ENCODE assay signal across 8 cellular contexts in genomic region chr3:183591881-183592521, GRCh38. TPM values are rescaled to one million over a fixed set of nuclear protein-coding genes. Genes with fewer than 3 reads are reported as not detected.
A peak's percentile ranks its signal among the peaks of the same experiment; 100 is the strongest.
DNase-seq lines count a peak whose midpoint lies in the region; ATAC-seq and TF ChIP-seq lines count a peak whose summit lies in the region.

No MANE protein-coding gene starts in this region.

- H3K27ac Mint-ChIP-seq in activated CD4-positive, alpha-beta T cell treated with anti-CD3 and anti-CD28 coated beads for 36 hours: peak overlapping the region; percentile 75
- peak overlapping the region; percentile 4 to 17 for H3K27ac Mint-ChIP-seq in effector memory CD8-positive, alpha-beta T cell

- no peak for TF ChIP-seq CTCF in omental fat pad (IDR thresholded peaks at IDR 0.05)

- in situ Hi-C loops in HAP-1 (cut with MboI; ENCODE audit: low sequenced_read_pairs): no loop called here

- H3K4me1 ChIP-seq in HAP-1: peaks cover 8% of the 10 kb centered on the region

- CTCF ChIA-PET in activated CD4-positive, alpha-beta T cell treated with anti-CD3 and anti-CD28 coated beads for 36 hours (lab: Charles Lee): interaction anchor here (0.8 to 2.3 kb wide), 12 partner anchors 11 to 339 kb away, joined by 3 to 8 read pairs (median 4); partner anchors contain the start of gene B3GNT5

- H3K4me3 Mint-ChIP-seq in activated CD4-positive, alpha-beta T cell treated with anti-CD3 and anti-CD28 coated beads for 36 hours: no peak overlapping the region
- H3K4me3 Mint-ChIP-seq in effector memory CD8-positive, alpha-beta T cell: peak overlapping the region in 1 of 2 donors; percentile 49

- H3K36me3 Mint-ChIP-seq in activated CD4-positive, alpha-beta T cell treated with anti-CD3 and anti-CD28 coated beads for 36 hours (ENCODE audit: low read depth): peaks cover 1% of the 10 kb centered on the region
- H3K36me3 Mint-ChIP-seq in effector memory CD8-positive, alpha-beta T cell (ENCODE audit: insufficient read depth): peaks cover 3% of the 10 kb centered on the region

- H3K9me3 ChIP-seq in HAP-1: no peaks in the 10 kb centered on the region

- POLR2A ChIA-PET in activated CD4-positive, alpha-beta T cell treated with anti-CD3 and anti-CD28 coated beads for 36 hours (lab: Charles Lee): no interaction called here

- peaks cover 42% of the 10 kb centered on the region for H3K4me1 Mint-ChIP-seq in activated CD4-positive, alpha-beta T cell treated with anti-CD3 and anti-CD28 coated beads for 36 hours
- H3K4me1 Mint-ChIP-seq in effector memory CD8-positive, alpha-beta T cell (ENCODE audit: low read depth in 2 of 2): peaks cover 10 to 12% of the 10 kb centered on the region in 2 donors

- intact Hi-C loops in activated CD4-positive, alpha-beta T cell treated with anti-CD3 and anti-CD28 coated beads for 36 hours (cut with DNase I, micrococcal nuclease): loop anchor here (1.0 to 2.0 kb wide), 3 partner anchors 35 to 123 kb away; partner anchors contain the start of gene KLHL6 (in 1 of the 2)

- DNase-seq in activated CD4-positive, alpha-beta T cell treated with anti-CD3 and anti-CD28 coated beads for 36 hours: no peak
- DNase-seq in activated CD4-positive, alpha-beta T cell treated with anti-CD3 and anti-CD28 coated beads, Interleukin-2, amount 50 U/mL, for 48 hours: no peak
- DNase-seq in HAP-1 (ENCODE audit: low spot score in 2 of 2): peak; percentile 20 to 43
- DNase-seq in MV-4-11 (lab: John Stamatoyannopoulos, UW): peak; percentile 94
- DNase-seq in effector memory CD8-positive, alpha-beta T cell: no peak
- DNase-seq in activated CD4-positive, CD25-positive, alpha-beta regulatory T cell (lab: John Stamatoyannopoulos, UW): no peak
- DNase-seq in omental fat pad (ENCODE audit: low spot score): no peak
- no peak for DNase-seq in stimulated activated CD4-positive, alpha-beta T cell treated with anti-CD3 and anti-CD28 coated beads, Interleukin-2, amount 100 ng/mL, for 48 hours

- peaks cover 7% of the 10 kb centered on the region for H3K9me3 Mint-ChIP-seq in activated CD4-positive, alpha-beta T cell treated with anti-CD3 and anti-CD28 coated beads for 36 hours (ENCODE audit: low read depth)
- H3K9me3 Mint-ChIP-seq in effector memory CD8-positive, alpha-beta T cell: no peaks in the 10 kb centered on the region

- ATAC-seq in activated CD4-positive, alpha-beta T cell treated with anti-CD3 and anti-CD28 coated beads for 36 hours: peak; percentile 48
- ATAC-seq in effector memory CD8-positive, alpha-beta T cell (replicated peaks): peak; percentile 44
- no peak for ATAC-seq in omental fat pad (ENCODE audit: low FRiP score)

- no peak overlapping the region for H3K4me3 ChIP-seq in HAP-1

- H3K27me3 ChIP-seq in HAP-1 (ENCODE audit: low read depth): no peaks in the 10 kb centered on the region

- no peaks in the 10 kb centered on the region for H3K27me3 Mint-ChIP-seq in activated CD4-positive, alpha-beta T cell treated with anti-CD3 and anti-CD28 coated beads for 36 hours
- H3K27me3 Mint-ChIP-seq in effector memory CD8-positive, alpha-beta T cell: peaks cover 7 to 8% of the 10 kb centered on the region in 2 donors

- no peaks in the 10 kb centered on the region for H3K36me3 ChIP-seq in HAP-1 (replicated peaks)

RNA-seq across cellular contexts. Expression of gene KLHL6, which starts 36.5 kb away (rescaled TPM):
- total RNA-seq in activated CD4-positive, alpha-beta T cell treated with anti-CD3 and anti-CD28 coated beads for 36 hours: 10 to 100 TPM; 62.8 to 64.7 TPM
- total RNA-seq in omental fat pad: 10 to 100 TPM in 1 of 4 donors, 1 to 10 TPM in 3; 3.0 to 21.5 (median 6.5) TPM

RNA-seq across cellular contexts. Expression of gene KLHL24, which starts 43.4 kb away (rescaled TPM):
- total RNA-seq in activated CD4-positive, alpha-beta T cell treated with anti-CD3 and anti-CD28 coated beads for 36 hours: 10 to 100 TPM in 1 of 2 experiments, 1 to 10 TPM in 1; 9.6 to 15.8 TPM
- 10 to 100 TPM; 47.2 to 99.5 (median 80.3) TPM for total RNA-seq in omental fat pad

Comparison
In these comparisons a context has a peak if more than half of its experiments do, and no peak if none do; other contexts are left out.
1. DNase-seq: peak in HAP-1 (2 of 2) and MV-4-11 (single experiment); none in activated CD4-positive, alpha-beta T cell treated with anti-CD3 and anti-CD28 coated beads for 36 hours (single experiment), activated CD4-positive, alpha-beta T cell treated with anti-CD3 and anti-CD28 coated beads, Interleukin-2, amount 50 U/mL, for 48 hours (0 of 2), effector memory CD8-positive, alpha-beta T cell (0 of 3), activated CD4-positive, CD25-positive, alpha-beta regulatory T cell (0 of 4), omental fat pad (single experiment) and stimulated activated CD4-positive, alpha-beta T cell treated with anti-CD3 and anti-CD28 coated beads, Interleukin-2, amount 100 ng/mL, for 48 hours (0 of 2).